Comparison of ENCODE assay signal across 1 cellular context in genomic region chr1:218462591-218462990, GRCh38.
TF ChIP-seq lines count a peak whose summit lies in the region.

No MANE protein-coding gene starts in this region.

TF ChIP-seq in H1, 55 proteins besides CTCF, POLR2A, EP300 and RAD21:
- TF ChIP-seq SIN3A (conservative IDR thresholded peaks at IDR 0.05 in 1 of 2, IDR thresholded peaks at IDR 0.05 in 1 of 2; ENCODE audit: low read depth in 1 of 2, low read length in 2 of 2) = no peak
- TF ChIP-seq SP2 (IDR thresholded peaks at IDR 0.05; ENCODE audit: low read length) = no peak
- TF ChIP-seq, protein P1, sequence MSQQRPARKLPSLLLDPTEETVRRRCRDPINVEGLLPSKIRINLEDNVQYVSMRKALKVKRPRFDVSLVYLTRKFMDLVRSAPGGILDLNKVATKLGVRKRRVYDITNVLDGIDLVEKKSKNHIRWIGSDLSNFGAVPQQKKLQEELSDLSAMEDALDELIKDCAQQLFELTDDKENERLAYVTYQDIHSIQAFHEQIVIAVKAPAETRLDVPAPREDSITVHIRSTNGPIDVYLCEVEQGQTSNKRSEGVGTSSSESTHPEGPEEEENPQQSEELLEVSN (IDR thresholded peaks at IDR 0.05) = no peak
- TF ChIP-seq SRF (IDR thresholded peaks at IDR 0.05; ENCODE audit: low read depth, low read length) = no peak
- no peak for TF ChIP-seq CTBP2 (IDR thresholded peaks at IDR 0.05; ENCODE audit: borderline replicate concordance, insufficient read depth, insufficient read length, low read length)
- TF ChIP-seq EGR1 (IDR thresholded peaks at IDR 0.05; ENCODE audit: borderline replicate concordance, low read depth, low read length) = no peak
- TF ChIP-seq NRF1 (IDR thresholded peaks at IDR 0.05; ENCODE audit: low read depth, low read length) = no peak
TF ChIP-seq in H1: peak in this region for 0.
